Comparison of ENCODE assay signal across 8 cellular contexts in genomic region chr12:132488127-132489077, GRCh38. TPM values are rescaled to one million over a fixed set of nuclear protein-coding genes. Genes with fewer than 3 reads are reported as not detected.
DNase-seq lines count a peak whose midpoint lies in the region; ATAC-seq and TF ChIP-seq lines count a peak whose summit lies in the region.

No MANE protein-coding gene starts in this region.

- no CpG with 5 or more reads among the region's 23 CpGs for WGBS in trophoblast cell (ENCODE audit: extremely low coverage, insufficient coverage, insufficient read length)

- no peak overlapping the region for H3K18ac ChIP-seq in trophoblast cell (ENCODE audit: low read length)

- in situ Hi-C loops in HAP-1 (cut with MboI; ENCODE audit: low sequenced_read_pairs) = no loop called here

- peak; percentile 53 for DNase-seq in GM12865 (ENCODE audit: low read depth)
- no peak for DNase-seq in effector memory CD4-positive, alpha-beta T cell
- no peak for DNase-seq in trophoblast cell
- no peak for DNase-seq in HAP-1 (ENCODE audit: low spot score in 2 of 2)
- no peak for DNase-seq in NCI-H146 (lab: John Stamatoyannopoulos, UW)

- TF ChIP-seq CTCF in GM12865 (IDR thresholded peaks at IDR 0.05; ENCODE audit: insufficient read depth, low read depth, low read length, missing control alignments) (no peak), OCI-LY1 (IDR thresholded peaks at IDR 0.05; ENCODE audit: low read length) (no peak)

- H3K27ac ChIP-seq in OCI-LY1 (ENCODE audit: low read depth, low read length, poor library complexity, severe bottlenecking) (no peak overlapping the region), trophoblast cell (ENCODE audit: low read depth, low read length) (no peak overlapping the region)
- H3K27ac ChIP-seq in effector memory CD4-positive, alpha-beta T cell (ENCODE audit: insufficient read depth, low read length, poor library complexity, severe bottlenecking) = peak overlapping the region; percentile 90

- H4K91ac ChIP-seq in trophoblast cell (ENCODE audit: low read depth, low read length) = no peak overlapping the region

- H2AK5ac ChIP-seq in trophoblast cell (ENCODE audit: low read length) = no peak overlapping the region

- H2AFZ ChIP-seq in OCI-LY1 (ENCODE audit: low read length) = no peak overlapping the region
- no peak overlapping the region for H2AFZ ChIP-seq in trophoblast cell (ENCODE audit: insufficient read depth, low read length, poor library complexity)

- H4K12ac ChIP-seq in trophoblast cell (ENCODE audit: low read depth, low read length) = no peak overlapping the region

- no peak overlapping the region for H2BK120ac ChIP-seq in trophoblast cell (ENCODE audit: insufficient read depth, low read length, poor library complexity)

- no peaks in the 10 kb centered on the region for H3K79me2 ChIP-seq in OCI-LY1 (ENCODE audit: insufficient read depth, low read length)
- peaks cover 9% of the 10 kb centered on the region for H3K79me2 ChIP-seq in trophoblast cell (ENCODE audit: control insufficient read depth, insufficient read depth, low read length, poor library complexity)

- H3K4me2 ChIP-seq in OCI-LY1 (ENCODE audit: low read length) (peak overlapping the region; percentile 94; the same call in 1 of the 2 replicates), trophoblast cell (ENCODE audit: low read length) (peak overlapping the region; percentile 69)

- no peaks in the 10 kb centered on the region for H3K9me3 ChIP-seq in OCI-LY1 (ENCODE audit: low read length)
- H3K9me3 ChIP-seq in effector memory CD4-positive, alpha-beta T cell (ENCODE audit: control insufficient read depth, low read length) = no peaks in the 10 kb centered on the region
- H3K9me3 ChIP-seq in trophoblast cell (ENCODE audit: insufficient read depth, low read depth, low read length) = peaks cover 9% of the 10 kb centered on the region
- no peaks in the 10 kb centered on the region for H3K9me3 ChIP-seq in HAP-1

- peaks cover 15% of the 10 kb centered on the region; the same call in 1 of the 2 replicates for H3K27me3 ChIP-seq in OCI-LY1 (ENCODE audit: insufficient read depth, low read length)
- H3K27me3 ChIP-seq in effector memory CD4-positive, alpha-beta T cell (replicated peaks; ENCODE audit: control insufficient read depth, insufficient read depth, low read length, poor library complexity, severe bottlenecking) = no peaks in the 10 kb centered on the region
- H3K27me3 ChIP-seq in trophoblast cell (ENCODE audit: insufficient read depth, low read length) = peaks cover 13% of the 10 kb centered on the region
- no peaks in the 10 kb centered on the region for H3K27me3 ChIP-seq in HAP-1 (ENCODE audit: low read depth)

- H4K20me1 ChIP-seq in OCI-LY1 (ENCODE audit: insufficient read depth, low read length) = no peaks in the 10 kb centered on the region

- ATAC-seq in GM18867 (IDR thresholded peaks at IDR 0.05; ENCODE audit: unreplicated experiment) (no peak), GM21786 (IDR thresholded peaks at IDR 0.05; ENCODE audit: unreplicated experiment) (no peak)

- no peak overlapping the region for H3K23ac ChIP-seq in trophoblast cell (ENCODE audit: low read length)

- H2BK12ac ChIP-seq in trophoblast cell (ENCODE audit: low read length) = no peak overlapping the region

- H3K36me3 ChIP-seq in OCI-LY1 (ENCODE audit: insufficient read depth, low read length) (no peaks in the 10 kb centered on the region; the same call in 1 of the 2 replicates), trophoblast cell (ENCODE audit: control insufficient read depth in 1 of 2, insufficient read depth in 2 of 2, low read length in 2 of 2) (peaks cover 3% of the 10 kb centered on the region in 2 experiments), HAP-1 (replicated peaks) (no peaks in the 10 kb centered on the region)
- no peaks in the 10 kb centered on the region for H3K36me3 ChIP-seq in effector memory CD4-positive, alpha-beta T cell (ENCODE audit: control insufficient read depth, insufficient read depth, low read length)

- H4K8ac ChIP-seq in trophoblast cell (ENCODE audit: low read depth, low read length) = no peak overlapping the region

- H3K4ac ChIP-seq in trophoblast cell (ENCODE audit: low read depth, low read length) = no peak overlapping the region

- no peaks in the 10 kb centered on the region for H3K9me2 ChIP-seq in OCI-LY1 (ENCODE audit: low read depth, low read length)

- H3K4me1 ChIP-seq in OCI-LY1 (ENCODE audit: insufficient read depth, low read length, severe bottlenecking) (peaks cover 26% of the 10 kb centered on the region), trophoblast cell (ENCODE audit: control insufficient read depth in 1 of 2, insufficient read depth in 2 of 2, low read length in 2 of 2) (peaks cover 17 to 29% of the 10 kb centered on the region in 2 experiments), HAP-1 (peaks cover 5% of the 10 kb centered on the region)
- H3K4me1 ChIP-seq in effector memory CD4-positive, alpha-beta T cell (ENCODE audit: control insufficient read depth, insufficient read depth, low read length, poor library complexity, severe bottlenecking) = peaks cover 34% of the 10 kb centered on the region

- H3K79me1 ChIP-seq in trophoblast cell (ENCODE audit: low read length) = peaks cover 9% of the 10 kb centered on the region

- no peaks in the 10 kb centered on the region for H3F3A ChIP-seq in OCI-LY1 (ENCODE audit: insufficient read depth, low read length)

- H3K9ac ChIP-seq in OCI-LY1 (ENCODE audit: low read length) (no peak overlapping the region; the same call in 1 of the 2 replicates), trophoblast cell (ENCODE audit: low read length) (no peak overlapping the region)

- H3K4me3 ChIP-seq in GM12865 (ENCODE audit: low read depth, low read length) = peak overlapping the region; percentile 68
- peak overlapping the region; percentile 68 for H3K4me3 ChIP-seq in OCI-LY1 (ENCODE audit: low read depth, low read length, poor library complexity, severe bottlenecking)
- H3K4me3 ChIP-seq in effector memory CD4-positive, alpha-beta T cell (ENCODE audit: insufficient read depth, low read depth, low read length, poor library complexity, severe bottlenecking) = peak overlapping the region; percentile 77
- no peak overlapping the region for H3K4me3 ChIP-seq in trophoblast cell (ENCODE audit: low read depth, low read length)
- H3K4me3 ChIP-seq in HAP-1 = no peak overlapping the region; the same call in 1 of the 2 replicates

- H3K14ac ChIP-seq in trophoblast cell (ENCODE audit: low read length) = no peak overlapping the region

- no peak overlapping the region for H2BK5ac ChIP-seq in trophoblast cell (ENCODE audit: low read depth, low read length, poor library complexity)

RNA-seq across cellular contexts. Expression of gene FBRSL1, which starts 1.5 kb away (rescaled TPM):
- 64.1 and 68.4 TPM in 2 replicates for polyA plus RNA-seq in trophoblast cell (2013)

Comparison
In these comparisons a context has a peak if more than half of its experiments do, and no peak if none do; other contexts are left out.
1. H3K4me3 ChIP-seq: peak in GM12865 (single experiment), OCI-LY1 (single experiment) and effector memory CD4-positive, alpha-beta T cell (single experiment); none in trophoblast cell (single experiment) and HAP-1 (single experiment).